ENCODE assay signal across 15 cellular contexts in genomic region chr10:13329565-13329964, GRCh38. TPM values are rescaled to one million over a fixed set of nuclear protein-coding genes. Genes with fewer than 3 reads are reported as not detected.
DNase-seq lines count a peak whose midpoint lies in the region; ATAC-seq and TF ChIP-seq lines count a peak whose summit lies in the region.
"Had no signal": no experiment of that assay in that cellular context is flagged by ENCODE, and none has a peak within 500 bp of the region (broad histone marks: within the 10 kb centered on the region; RNA-seq: fewer than 3 reads in every experiment).

No MANE protein-coding gene starts in this region.

- no peaks in the 10 kb centered on the region for H3K27me3 Mint-ChIP-seq in CD4-positive, alpha-beta T cell
- H3K27me3 Mint-ChIP-seq in T-helper 17 cell (no peaks in the 10 kb centered on the region), nephron progenitor cell (ENCODE audit: low read depth, poor library complexity) (no peaks in the 10 kb centered on the region)
- H3K27me3 Mint-ChIP-seq: B cell; CD4-positive, alpha-beta memory T cell; IgD-negative memory B cell had no signal

- no peaks in the 10 kb centered on the region for H3K9me3 Mint-ChIP-seq in CD4-positive, alpha-beta T cell
- H3K9me3 Mint-ChIP-seq in nephron progenitor cell, result no peaks in the 10 kb centered on the region

- no peaks in the 10 kb centered on the region for H3K4me1 Mint-ChIP-seq in CD4-positive, alpha-beta T cell (ENCODE audit: low read depth)
- no peaks in the 10 kb centered on the region for H3K4me1 Mint-ChIP-seq in T-helper 17 cell
- H3K4me1 Mint-ChIP-seq in nephron progenitor cell, result peaks cover 15% of the 10 kb centered on the region
- H3K4me1 Mint-ChIP-seq: B cell; CD4-positive, alpha-beta memory T cell had no signal

- peak overlapping the region; percentile 31 for H3K27ac Mint-ChIP-seq in CD4-positive, alpha-beta T cell
- peak overlapping the region; percentile 60 for H3K27ac Mint-ChIP-seq in T-helper 17 cell
- H3K27ac Mint-ChIP-seq in nephron progenitor cell, result peak overlapping the region; percentile 79
- H3K27ac Mint-ChIP-seq: B cell, IgD-negative memory B cell had no signal

- H3K4me3 ChIP-seq in HUES6 (ENCODE audit: low read depth, low read length) (no peak overlapping the region), vagina (no peak overlapping the region)
- H3K4me3 ChIP-seq: GM12878 had no signal

- no peak for ATAC-seq in CD4-positive, alpha-beta T cell (ENCODE audit: poor library complexity)
- ATAC-seq in T-helper 17 cell, result no peak
- no peak for ATAC-seq in GM21528 (IDR thresholded peaks at IDR 0.05; ENCODE audit: low FRiP score, unreplicated experiment)
- ATAC-seq: GM12878 had no signal

- H3K9ac ChIP-seq in HUES6 (ENCODE audit: low read length), result no peak overlapping the region

- intact Hi-C loops in CD4-positive, alpha-beta T cell (cut with DNase I, micrococcal nuclease), result no loop called here
- intact Hi-C loops in vagina (cut with DNase I), result no loop called here

- peaks cover 96% of the 10 kb centered on the region for H3K36me3 ChIP-seq in HUES6 (ENCODE audit: control insufficient read depth, insufficient read depth, low read length)
- peaks cover 5 to 73% of the 10 kb centered on the region in 2 donors for H3K36me3 ChIP-seq in vagina

- H3K4me3 Mint-ChIP-seq in CD4-positive, alpha-beta T cell, result no peak overlapping the region
- no peak overlapping the region for H3K4me3 Mint-ChIP-seq in T-helper 17 cell
- H3K4me3 Mint-ChIP-seq in nephron progenitor cell, result no peak overlapping the region
- H3K4me3 Mint-ChIP-seq: B cell; CD4-positive, alpha-beta memory T cell; IgD-negative memory B cell had no signal

- H3K4me1 ChIP-seq in HUES6 (ENCODE audit: control insufficient read depth, insufficient read depth, low read length) (peaks cover 5% of the 10 kb centered on the region), vagina (no peaks in the 10 kb centered on the region)

- no peak for DNase-seq in CD4-positive, alpha-beta T cell
- no peak for DNase-seq in T-helper 17 cell
- no peak for DNase-seq in nephron progenitor cell
- no peak for DNase-seq in AG08395 (ENCODE audit: low spot score)
- DNase-seq in vagina (ENCODE audit: extremely low spot score in 2 of 2), result no peak
- no peak for DNase-seq in islet precursor cell
- DNase-seq: ACHN; C1 segment of cervical spinal cord; CD4-positive, alpha-beta memory T cell; DMS79 had no signal

- H3K27ac ChIP-seq in CD4-positive, alpha-beta T cell (ENCODE audit: low read depth, low read length), result no peak overlapping the region
- H3K27ac ChIP-seq in HUES6 (ENCODE audit: low read depth, low read length) (peak overlapping the region; percentile 7; the same call in 1 of the 2 replicates), vagina (no peak overlapping the region)

- TF ChIP-seq POLR2A in vagina (IDR thresholded peaks at IDR 0.05), result no peak

- H3K36me3 Mint-ChIP-seq in CD4-positive, alpha-beta T cell (ENCODE audit: low read depth), result peaks cover 86% of the 10 kb centered on the region
- peaks cover 3% of the 10 kb centered on the region for H3K36me3 Mint-ChIP-seq in T-helper 17 cell (ENCODE audit: low read depth)
- peaks cover 89% of the 10 kb centered on the region for H3K36me3 Mint-ChIP-seq in nephron progenitor cell (ENCODE audit: low read depth)

- no peaks in the 10 kb centered on the region for H3K9me3 ChIP-seq in CD4-positive, alpha-beta T cell (ENCODE audit: control insufficient read depth, low read length)
- H3K9me3 ChIP-seq in HUES6 (ENCODE audit: control insufficient read depth, insufficient read depth, low read depth, low read length) (no peaks in the 10 kb centered on the region), T-helper 17 cell (ENCODE audit: control insufficient read depth, low read length, poor library complexity, severe bottlenecking) (no peaks in the 10 kb centered on the region), vagina (no peaks in the 10 kb centered on the region)

- CTCF ChIA-PET in CD4-positive, alpha-beta T cell (lab: Charles Lee), result no interaction called here

- no peaks in the 10 kb centered on the region for H3K27me3 ChIP-seq in CD4-positive, alpha-beta T cell (ENCODE audit: control insufficient read depth, insufficient read depth, low read length)
- H3K27me3 ChIP-seq in HUES6 (ENCODE audit: control insufficient read depth, insufficient read depth, low read length), result no peaks in the 10 kb centered on the region
- H3K27me3 ChIP-seq in vagina, result no peaks in the 10 kb centered on the region

- POLR2A ChIA-PET in CD4-positive, alpha-beta T cell (lab: Charles Lee), result interaction anchor here (1.6 to 2.2 kb wide), 2 partner anchors 19 to 27 kb away, joined by 5 to 10 read pairs; no protein-coding TSS in a partner anchor

- no peak for TF ChIP-seq CTCF in CD4-positive, alpha-beta T cell (IDR thresholded peaks at IDR 0.05)
- TF ChIP-seq CTCF in nephron progenitor cell (IDR thresholded peaks at IDR 0.05) (no peak), vagina (IDR thresholded peaks at IDR 0.05) (no peak)

RNA-seq across cellular contexts. Expression of gene SEPHS1, which starts 18.5 kb away (rescaled TPM):
- total RNA-seq in CD4-positive, alpha-beta T cell, result 10 to 100 TPM; 13.1 to 17.9 TPM
- 10 to 100 TPM; 18.9 to 20.2 TPM for total RNA-seq in T-helper 17 cell
- 26.8 TPM for total RNA-seq in vagina

RNA-seq across cellular contexts. Expression of gene PHYH, which starts 29.7 kb away (rescaled TPM):
- 10 to 100 TPM in 1 of 2 experiments, 1 to 10 TPM in 1; 8.5 to 10.0 TPM for total RNA-seq in CD4-positive, alpha-beta T cell
- total RNA-seq in T-helper 17 cell (10 to 100 TPM; 10.9 to 14.6 TPM), vagina (15.2 TPM)
